In the genomic region with DNA sequence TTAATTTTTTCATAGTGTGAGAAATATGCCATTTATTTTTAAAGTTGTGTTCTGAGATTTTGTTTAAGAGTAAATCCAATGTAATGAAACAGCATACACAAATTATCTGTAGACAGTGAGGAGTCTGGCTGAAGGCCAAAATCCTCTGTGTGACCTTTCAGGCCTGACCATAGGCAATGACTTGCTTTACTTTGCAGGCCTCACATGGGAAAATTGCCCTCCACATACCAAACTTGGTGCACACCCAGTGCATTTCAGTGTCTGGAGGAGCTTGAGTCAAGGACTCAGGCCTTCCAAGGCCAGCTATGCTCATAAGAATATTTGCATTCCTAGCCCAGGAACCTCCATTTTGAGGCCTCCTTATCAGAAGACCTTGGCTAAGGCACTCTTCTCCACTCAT, we compare ENCODE assay signal across 25 cellular contexts.
DNase-seq lines count a peak whose midpoint lies in the region; ATAC-seq and TF ChIP-seq lines count a peak whose summit lies in the region.
"Had no signal": no experiment of that assay in that cellular context is flagged by ENCODE, and none has a peak within 500 bp of the region (broad histone marks: within the 10 kb centered on the region; RNA-seq: fewer than 3 reads in every experiment).

No MANE protein-coding gene starts in this region.

- H3K9me3 ChIP-seq in breast epithelium (no peaks in the 10 kb centered on the region), thyroid gland (no peaks in the 10 kb centered on the region)
- H3K9me3 ChIP-seq: A549, HAP-1, neutrophil, vagina had no signal

- H3K27ac ChIP-seq in breast epithelium (no peak overlapping the region), RWPE1 (peak overlapping the region; percentile 49; the same call in 1 of the 2 replicates), thyroid gland (peak overlapping the region in 2 of 3 donors; percentile 19 to 59)
- H3K27ac ChIP-seq: A549, HL-60, neutrophil, vagina, WERI-Rb-1 had no signal

- H3K9me3 Mint-ChIP-seq in MCF 10A (ENCODE audit: unreplicated experiment) (no peaks in the 10 kb centered on the region), endothelial cell (ENCODE audit: unreplicated experiment) (no peaks in the 10 kb centered on the region)

- H3K4me1 Mint-ChIP-seq in MCF 10A (ENCODE audit: insufficient read depth, unreplicated experiment) (peaks cover 7% of the 10 kb centered on the region), endothelial cell (ENCODE audit: unreplicated experiment) (no peaks in the 10 kb centered on the region)

- no peaks in the 10 kb centered on the region for H3K36me3 ChIP-seq in breast epithelium
- no peaks in the 10 kb centered on the region for H3K36me3 ChIP-seq in thyroid gland
- H3K36me3 ChIP-seq: HAP-1, neutrophil, vagina, WERI-Rb-1 had no signal

- intact Hi-C loops in MCF 10A (cut with micrococcal nuclease) (loop anchor here (2.0 kb wide), 2 partner anchors 277 to 577 kb away; no protein-coding TSS in a partner anchor), breast epithelium (cut with DNase I; ENCODE audit: low total_unique reads) (no loop called here), thyroid gland (cut with DNase I) (no loop called here)

- POLR2A ChIA-PET in MCF 10A (lab: Yijun Ruan, JAX), result interaction anchor here (0.6 kb wide), 1 partner anchor 251 kb away, joined by 4 read pairs; no protein-coding TSS in a partner anchor
- POLR2A ChIA-PET in RWPE1 (lab: Yijun Ruan, JAX; ENCODE audit: low non-redundant PET), result no interaction called here

- H3K27me3 ChIP-seq in breast epithelium (no peaks in the 10 kb centered on the region), thyroid gland (no peaks in the 10 kb centered on the region)
- H3K27me3 ChIP-seq: neutrophil, vagina had no signal

- BruUV-seq in MCF 10A (replicated peaks; lab: Mats Ljungman, UMichigan), result no TSS peak

- no peak for ATAC-seq in GM18907 (IDR thresholded peaks at IDR 0.05; ENCODE audit: unreplicated experiment)
- ATAC-seq: A549, SK-N-SH treated with all-trans-retinoic acid at 6 μM for 48 hours had no signal

- no peak overlapping the region for H3K4me3 ChIP-seq in breast epithelium
- H3K4me3 ChIP-seq in thyroid gland (replicated peaks in 1 of 3), result no peak overlapping the region
- H3K4me3 ChIP-seq: A549, HAP-1, lung, vagina had no signal

- H3K4me3 Mint-ChIP-seq in MCF 10A (ENCODE audit: unreplicated experiment), result peak overlapping the region; percentile 26
- H3K4me3 Mint-ChIP-seq in endothelial cell (ENCODE audit: unreplicated experiment), result no peak overlapping the region
- H3K4me3 Mint-ChIP-seq: activated naive CD4-positive, alpha-beta T cell treated with anti-CD3 and anti-CD28 coated beads for 36 hours; dendritic cell treated with granulocyte-macrophage colony-stimulating factor and Interleukin-4, amounts not matched to agents 40 ng/mL and 50 ng/mL, for 4 days had no signal

- H3K27ac Mint-ChIP-seq in MCF 10A (ENCODE audit: low read depth, unreplicated experiment) (peak overlapping the region; percentile 86), endothelial cell (ENCODE audit: unreplicated experiment) (no peak overlapping the region)
- H3K27ac Mint-ChIP-seq: activated naive CD4-positive, alpha-beta T cell treated with anti-CD3 and anti-CD28 coated beads for 36 hours; dendritic cell treated with granulocyte-macrophage colony-stimulating factor and Interleukin-4, amounts not matched to agents 40 ng/mL and 50 ng/mL, for 4 days had no signal

- no peak for TF ChIP-seq CTCF in MCF 10A (IDR thresholded peaks at IDR 0.05; ENCODE audit: unreplicated experiment)
- TF ChIP-seq CTCF in breast epithelium (IDR thresholded peaks at IDR 0.05), result no peak
- TF ChIP-seq CTCF in RWPE1 (conservative IDR thresholded peaks at IDR 0.05; ENCODE audit: low read depth), result no peak
- no peak for TF ChIP-seq CTCF in thyroid gland (IDR thresholded peaks at IDR 0.05)
- no peak for TF ChIP-seq CTCF in endothelial cell (IDR thresholded peaks at IDR 0.05; ENCODE audit: unreplicated experiment)

- no peaks in the 10 kb centered on the region for H3K4me1 ChIP-seq in breast epithelium
- peaks cover 9 to 11% of the 10 kb centered on the region in 2 donors for H3K4me1 ChIP-seq in thyroid gland
- H3K4me1 ChIP-seq: A549, HAP-1, vagina had no signal

- DNase-seq in MCF 10A (ENCODE audit: unreplicated experiment) (peak; percentile 76), breast epithelium (ENCODE audit: low spot score in 2 of 2) (no peak), RWPE1 (ENCODE audit: low spot score) (no peak), iPS-NIHi11 (ENCODE audit: low spot score) (peak; percentile 5), thyroid gland (peak; percentile 36 to 51), NCI-H82 treated with DMSO at 0.1 percent for 48 hours (lab: John Stamatoyannopoulos, UW; ENCODE audit: unreplicated experiment) (no peak), endothelial cell (ENCODE audit: low spot score) (no peak)
- DNase-seq: activated CD4-positive, alpha-beta T cell treated with anti-CD3 and anti-CD28 coated beads, Interleukin-2, amount 50 U/mL, for 1 hour; activated naive CD4-positive, alpha-beta T cell treated with anti-CD3 and anti-CD28 coated beads for 36 hours; amniotic stem cell; DMS79 treated with DMSO at 0.1 percent for 48 hours; NCI-H1092 treated with DMSO at 0.1 percent for 48 hours; NCI-H2029 treated with DMSO at 0.1 percent for 48 hours; small intestine; stimulated activated CD4-positive, alpha-beta T cell treated with anti-CD3 and anti-CD28 coated beads, Interleukin-1b, Interleukin-23, amount 100 ng/mL, for 48 hours; WERI-Rb-1 had no signal

- H3K27me3 Mint-ChIP-seq in MCF 10A (ENCODE audit: insufficient read depth, unreplicated experiment), result no peaks in the 10 kb centered on the region
- peaks cover 4% of the 10 kb centered on the region for H3K27me3 Mint-ChIP-seq in endothelial cell (ENCODE audit: unreplicated experiment)
- H3K27me3 Mint-ChIP-seq: dendritic cell treated with granulocyte-macrophage colony-stimulating factor and Interleukin-4, amounts not matched to agents 40 ng/mL and 50 ng/mL, for 4 days had no signal

- H3K36me3 Mint-ChIP-seq in MCF 10A (ENCODE audit: insufficient read depth, unreplicated experiment) (no peaks in the 10 kb centered on the region), endothelial cell (ENCODE audit: low read depth, unreplicated experiment) (peaks cover 4% of the 10 kb centered on the region)

- CTCF ChIA-PET in MCF 10A (lab: Yijun Ruan, JAX) (interaction anchor here (0.6 kb wide), 1 partner anchor 767 kb away, joined by 4 read pairs; no protein-coding TSS in a partner anchor), RWPE1 (lab: Yijun Ruan, JAX) (no interaction called here)

- TF ChIP-seq POLR2A in breast epithelium (IDR thresholded peaks at IDR 0.05) (no peak), thyroid gland (IDR thresholded peaks at IDR 0.05) (no peak)

Comparison
In these comparisons a context has a peak if more than half of its experiments do, and no peak if none do; other contexts are left out.
1. DNase-seq: peak in MCF 10A (single experiment), iPS-NIHi11 (single experiment) and thyroid gland (2 of 2); none in breast epithelium (0 of 2), RWPE1 (single experiment), NCI-H82 treated with DMSO at 0.1 percent for 48 hours (single experiment) and endothelial cell (single experiment).
2. H3K27ac ChIP-seq: peak in RWPE1 (single experiment) and thyroid gland (2 of 3); none in breast epithelium (0 of 2).